ENCODE assay signal across 30 cellular contexts in genomic region chr6:55100729-55101128, GRCh38.
"Had no signal": no experiment of that assay in that cellular context is flagged by ENCODE, and none has a peak within 500 bp of the region (broad histone marks: within the 10 kb centered on the region; RNA-seq: fewer than 3 reads in every experiment).

No MANE protein-coding gene starts in this region.

- DNase-seq: activated CD4-positive, alpha-beta T cell treated with anti-CD3 and anti-CD28 coated beads for 48 hours; activated CD4-positive, alpha-beta T cell treated with anti-CD3 and anti-CD28 coated beads, Interleukin-2, amount 50 U/mL, for 4 hours; activated CD4-positive, CD25-positive, alpha-beta regulatory T cell treated with anti-CD3 and anti-CD28 coated beads, Interleukin-2, amount 50 U/mL, for 72 hours; activated CD8-positive, alpha-beta memory T cell treated with anti-CD3 and anti-CD28 coated beads, Interleukin-2, amount 50 U/mL, for 48 hours; activated CD8-positive, alpha-beta T cell treated with anti-CD3 and anti-CD28 coated beads, Interleukin-2, amount 10 ng/mL, durations not matched to agents 7 days and 5 days; activated effector memory CD4-positive, alpha-beta T cell treated with Interleukin-2 at 50 U/mL for 16 hours; activated naive CD4-positive, alpha-beta T cell; activated T-cell treated with anti-CD3 and anti-CD28 coated beads, Interleukin-2, amount 50 U/mL, for 1 hour; amniotic stem cell; body of pancreas; central memory CD4-positive, alpha-beta T cell; MG63; NCI-H1436; NCI-H1694 treated with DMSO at 0.1 percent for 48 hours; NCI-H2081; NCI-H2171; NCI-H2227 treated with DMSO at 0.1 percent for 48 hours; NCI-H446 treated with DMSO at 0.1 percent for 48 hours; NCI-H526 treated with DMSO at 0.1 percent for 48 hours; NCI-H82; PC-3; SHP77 had no signal

- H3K27me3 Mint-ChIP-seq: activated naive CD4-positive, alpha-beta T cell treated with anti-CD3 and anti-CD28 coated beads, Interleukin-2, amount 50 U/mL, for 24 hours had no signal

- H3K27me3 ChIP-seq: ascending aorta, body of pancreas, MG63, SJSA1 had no signal

- H3K9me3 ChIP-seq: ascending aorta, body of pancreas, MG63, SJSA1 had no signal

- H3K27ac ChIP-seq: ascending aorta, body of pancreas, coronary artery, SJSA1 had no signal

- H3K4me1 Mint-ChIP-seq: activated naive CD4-positive, alpha-beta T cell treated with anti-CD3 and anti-CD28 coated beads, Interleukin-2, amount 50 U/mL, for 24 hours had no signal

- H3K36me3 Mint-ChIP-seq: activated naive CD4-positive, alpha-beta T cell treated with anti-CD3 and anti-CD28 coated beads, Interleukin-2, amount 50 U/mL, for 24 hours; WTC11 had no signal

- H3K4me1 ChIP-seq: ascending aorta, body of pancreas, SJSA1 had no signal

- H3K4me3 Mint-ChIP-seq: activated CD8-positive, alpha-beta T cell treated with anti-CD3 and anti-CD28 coated beads, Interleukin-2, amount 10 ng/mL, durations not matched to agents 7 days and 5 days; activated naive CD4-positive, alpha-beta T cell treated with anti-CD3 and anti-CD28 coated beads, Interleukin-2, amount 50 U/mL, for 24 hours; activated T-helper 1 cell treated with anti-CD3 and anti-CD28 coated beads, Interleukin-12 subunit alpha, Interleukin-12 subunit beta, Interleukin-2, Interleukin-4 antibody, amounts not matched to agents 30 ng/mL and 10 ng/mL and 1 ng/mL, durations not matched to agents 14 hours and 24 hours and 36 hours; T-helper 1 cell treated with Interleukin-12 subunit alpha and Interleukin-12 subunit beta and Interleukin-4 antibody, amounts not matched to agents 30 μg/mL and 1 μg/mL, for 36 hours; WTC11 had no signal

- H3K36me3 ChIP-seq: ascending aorta, MG63, SJSA1 had no signal

- H3K4me3 ChIP-seq: ascending aorta, body of pancreas, coronary artery, MG63, SJSA1 had no signal

- H3K27ac Mint-ChIP-seq: activated CD8-positive, alpha-beta T cell treated with anti-CD3 and anti-CD28 coated beads, Interleukin-2, amount 10 ng/mL, durations not matched to agents 7 days and 5 days; activated naive CD4-positive, alpha-beta T cell treated with anti-CD3 and anti-CD28 coated beads, Interleukin-2, amount 50 U/mL, for 24 hours; activated T-helper 1 cell treated with anti-CD3 and anti-CD28 coated beads, Interleukin-12 subunit alpha, Interleukin-12 subunit beta, Interleukin-2, Interleukin-4 antibody, amounts not matched to agents 30 ng/mL and 10 ng/mL and 1 ng/mL, durations not matched to agents 14 hours and 24 hours and 36 hours; T-helper 1 cell treated with Interleukin-12 subunit alpha and Interleukin-12 subunit beta and Interleukin-4 antibody, amounts not matched to agents 30 μg/mL and 1 μg/mL, for 36 hours; WTC11 had no signal

- H3K9me3 Mint-ChIP-seq: T-helper 1 cell treated with Interleukin-12 subunit alpha and Interleukin-12 subunit beta and Interleukin-4 antibody, amounts not matched to agents 30 μg/mL and 1 μg/mL, for 36 hours; WTC11 had no signal

- ATAC-seq: activated CD8-positive, alpha-beta T cell treated with anti-CD3 and anti-CD28 coated beads, Interleukin-2, amount 10 ng/mL, durations not matched to agents 7 days and 5 days; body of pancreas; PC-3; SK-N-SH treated with all-trans-retinoic acid at 6 μM for 48 hours; WTC11 had no signal
